Comparison of ENCODE assay signal across 24 cellular contexts in genomic region chr6:53920881-53921280, GRCh38.
A peak's percentile ranks its signal among the peaks of the same experiment; 100 is the strongest.
DNase-seq lines count a peak whose midpoint lies in the region; ATAC-seq and TF ChIP-seq lines count a peak whose summit lies in the region.
"Had no signal": no experiment of that assay in that cellular context is flagged by ENCODE, and none has a peak within 500 bp of the region (broad histone marks: within the 10 kb centered on the region; RNA-seq: fewer than 3 reads in every experiment).

No MANE protein-coding gene starts in this region.

- no peak overlapping the region for H3K56ac ChIP-seq in H9 (ENCODE audit: insufficient read length, low read depth, low read length)

- ATAC-seq in HG03175 (IDR thresholded peaks at IDR 0.05; ENCODE audit: unreplicated experiment) = no peak
- ATAC-seq: Panc1 had no signal

- H3K23me2 ChIP-seq in H9 (ENCODE audit: insufficient read length, low read depth, low read length, poor library complexity, severe bottlenecking) = no peaks in the 10 kb centered on the region

- H3K79me1 ChIP-seq in H9 (ENCODE audit: insufficient read depth, low read depth, low read length, poor library complexity, severe bottlenecking) = no peaks in the 10 kb centered on the region

- H3K18ac ChIP-seq in H9 (ENCODE audit: insufficient read length, low read depth, low read length) = no peak overlapping the region

- H3K4me3 ChIP-seq in KMS-11 (IDR thresholded peaks at IDR 0.05; ENCODE audit: insufficient read depth, low read depth, low read length) = no peak overlapping the region

- H3K36me3 Mint-ChIP-seq in nephron progenitor cell (ENCODE audit: low read depth) (peaks cover 14% of the 10 kb centered on the region), H9 (ENCODE audit: insufficient read depth in 1 of 3, low read depth in 3 of 3) (peaks cover 5 to 9% (median 7%) of the 10 kb centered on the region in 3 experiments; a peak in 6 of 7 replicates)

- no peaks in the 10 kb centered on the region for H4K20me1 ChIP-seq in KMS-11 (ENCODE audit: insufficient read depth)
- H4K20me1 ChIP-seq in H9 (ENCODE audit: control insufficient read depth, insufficient read depth, insufficient read length) = no peaks in the 10 kb centered on the region

- H3K27ac ChIP-seq in KMS-11 (no peak overlapping the region; the same call in 1 of the 2 replicates), H9 (ENCODE audit: insufficient read length, low read depth, low read length) (no peak overlapping the region)

- no peak overlapping the region for H4K91ac ChIP-seq in H9 (ENCODE audit: insufficient read length, low read depth, low read length)

- H3K4me1 ChIP-seq in KMS-11 (ENCODE audit: low read depth, poor library complexity, severe bottlenecking) (peaks cover 71% of the 10 kb centered on the region), H9 (ENCODE audit: insufficient read depth, low read length) (no peaks in the 10 kb centered on the region)

- peak overlapping the region; percentile 57 for H3K27ac Mint-ChIP-seq in nephron progenitor cell
- no peak overlapping the region; a peak in 1 of 7 replicates for H3K27ac Mint-ChIP-seq in H9
- H3K27ac Mint-ChIP-seq: CD4-positive, alpha-beta memory T cell had no signal

- no peak overlapping the region for H2BK120ac ChIP-seq in H9 (ENCODE audit: low read depth, low read length, poor library complexity, severe bottlenecking)

- H3K14ac ChIP-seq in H9 (ENCODE audit: insufficient read depth, low read length) = no peak overlapping the region

- H3K9me3 Mint-ChIP-seq in nephron progenitor cell (peaks cover 3% of the 10 kb centered on the region), H9 (no peaks in the 10 kb centered on the region)
- H3K9me3 Mint-ChIP-seq: CD4-positive, alpha-beta memory T cell; IgD-negative memory B cell had no signal

- no peak overlapping the region for H3K23ac ChIP-seq in H9 (ENCODE audit: insufficient read length, low read depth, low read length)

- no peak overlapping the region for H2AFZ ChIP-seq in KMS-11 (ENCODE audit: low read depth)
- H2AFZ ChIP-seq in H9 (ENCODE audit: low read length) = no peak overlapping the region

- no peak overlapping the region for H2AK5ac ChIP-seq in H9 (ENCODE audit: insufficient read length, low read length)

- H3K79me2 ChIP-seq in KMS-11 (ENCODE audit: insufficient read depth, low read depth) (no peaks in the 10 kb centered on the region; the same call in 1 of the 2 replicates), H9 (ENCODE audit: insufficient read depth, low read length) (no peaks in the 10 kb centered on the region)

- TF ChIP-seq CTCF in KMS-11 (conservative IDR thresholded peaks at IDR 0.05; ENCODE audit: low read depth, low read length) = no peak
- no peak for TF ChIP-seq CTCF in nephron progenitor cell (IDR thresholded peaks at IDR 0.05)
- no peak for TF ChIP-seq CTCF in H9 (conservative IDR thresholded peaks at IDR 0.05)

- H3K36me3 ChIP-seq in KMS-11 (ENCODE audit: insufficient read depth) = 0 out of 2 replicates have a peak, but pooled peaks cover 3% of the 10 kb centered on the region

- peak overlapping the region; percentile 81 for H3K4me2 ChIP-seq in KMS-11
- H3K4me2 ChIP-seq in H9 (ENCODE audit: insufficient read depth, insufficient read length, low read length) = no peak overlapping the region
- H3K4me2 ChIP-seq: SK-N-SH had no signal

- H2BK5ac ChIP-seq in H9 (ENCODE audit: insufficient read length, low read length) = no peak overlapping the region

- H4K5ac ChIP-seq in H9 (ENCODE audit: insufficient read length, low read depth, low read length) = no peak overlapping the region

- DNase-seq in NCI-H2196 (lab: John Stamatoyannopoulos, UW; ENCODE audit: unreplicated experiment) (peak; percentile 31), NCI-H2196 treated with DMSO at 0.1 percent for 48 hours (lab: John Stamatoyannopoulos, UW; ENCODE audit: unreplicated experiment) (no peak), nephron progenitor cell (no peak), H9 (no peak)
- DNase-seq in effector CD4-positive, alpha-beta T cell = no peak
- DNase-seq: 8988T; CD4-positive, alpha-beta memory T cell; COR-L47; GF-D8; GOT3; HCEC 1CT; NCI-H1092 treated with DMSO at 0.1 percent for 48 hours; NCI-H1436; NCI-H187; NCI-H2107; NCI-H446 treated with DMSO at 0.1 percent for 48 hours; NCI-H526; SHP77 treated with DMSO at 0.1 percent for 48 hours; SK-N-SH; SW 1271 had no signal

- H3K27me3 ChIP-seq in KMS-11 (ENCODE audit: insufficient read depth, low read depth) (no peaks in the 10 kb centered on the region), H9 (ENCODE audit: insufficient read depth, low read length) (no peaks in the 10 kb centered on the region)

- H3K27me3 Mint-ChIP-seq in nephron progenitor cell (ENCODE audit: low read depth, poor library complexity) (no peaks in the 10 kb centered on the region), H9 (ENCODE audit: low read depth) (no peaks in the 10 kb centered on the region; the same call in 1 of the 2 replicates)
- H3K27me3 Mint-ChIP-seq: CD4-positive, alpha-beta memory T cell; IgD-negative memory B cell had no signal

- H3K9ac ChIP-seq in KMS-11 = no peak overlapping the region
- H3K9ac ChIP-seq in H9 (ENCODE audit: extremely low read depth, insufficient read length, low read length) = no peak overlapping the region
- H3K9ac ChIP-seq: SK-N-SH had no signal

- no peak overlapping the region for H3K4ac ChIP-seq in H9 (ENCODE audit: low read depth, low read length)

- H4K8ac ChIP-seq in H9 (replicated peaks; ENCODE audit: insufficient read length, low read depth, low read length) = no peak overlapping the region

- H2BK15ac ChIP-seq in H9 (ENCODE audit: low read depth, low read length) = no peak overlapping the region

- no peak overlapping the region for H3T11ph ChIP-seq in H9 (ENCODE audit: low read length)

- H3K4me3 Mint-ChIP-seq in nephron progenitor cell (no peak overlapping the region), H9 (no peak overlapping the region)
- H3K4me3 Mint-ChIP-seq: CD4-positive, alpha-beta memory T cell had no signal

- WGBS in H9 (ENCODE audit: extremely low coverage, insufficient read length, low lambda C conversion rate) = no CpG with 5 or more reads among the region's 5 CpGs

- H2BK20ac ChIP-seq in H9 (ENCODE audit: low read depth, low read length, poor library complexity, severe bottlenecking) = no peak overlapping the region

- peaks cover 40% of the 10 kb centered on the region for H3K4me1 Mint-ChIP-seq in nephron progenitor cell
- peaks cover 27 to 28% of the 10 kb centered on the region in 2 experiments for H3K4me1 Mint-ChIP-seq in H9
- H3K4me1 Mint-ChIP-seq: CD4-positive, alpha-beta memory T cell; IgD-negative memory B cell had no signal

- H2BK12ac ChIP-seq in H9 (ENCODE audit: insufficient read length, low read depth, low read length) = no peak overlapping the region

- H3K9me3 ChIP-seq in H9 (ENCODE audit: control insufficient read depth, low read depth, low read length) = no peaks in the 10 kb centered on the region
- H3K9me3 ChIP-seq: SK-N-SH had no signal
